13 cellular contexts compared by ENCODE assay signal in the genomic region with DNA sequence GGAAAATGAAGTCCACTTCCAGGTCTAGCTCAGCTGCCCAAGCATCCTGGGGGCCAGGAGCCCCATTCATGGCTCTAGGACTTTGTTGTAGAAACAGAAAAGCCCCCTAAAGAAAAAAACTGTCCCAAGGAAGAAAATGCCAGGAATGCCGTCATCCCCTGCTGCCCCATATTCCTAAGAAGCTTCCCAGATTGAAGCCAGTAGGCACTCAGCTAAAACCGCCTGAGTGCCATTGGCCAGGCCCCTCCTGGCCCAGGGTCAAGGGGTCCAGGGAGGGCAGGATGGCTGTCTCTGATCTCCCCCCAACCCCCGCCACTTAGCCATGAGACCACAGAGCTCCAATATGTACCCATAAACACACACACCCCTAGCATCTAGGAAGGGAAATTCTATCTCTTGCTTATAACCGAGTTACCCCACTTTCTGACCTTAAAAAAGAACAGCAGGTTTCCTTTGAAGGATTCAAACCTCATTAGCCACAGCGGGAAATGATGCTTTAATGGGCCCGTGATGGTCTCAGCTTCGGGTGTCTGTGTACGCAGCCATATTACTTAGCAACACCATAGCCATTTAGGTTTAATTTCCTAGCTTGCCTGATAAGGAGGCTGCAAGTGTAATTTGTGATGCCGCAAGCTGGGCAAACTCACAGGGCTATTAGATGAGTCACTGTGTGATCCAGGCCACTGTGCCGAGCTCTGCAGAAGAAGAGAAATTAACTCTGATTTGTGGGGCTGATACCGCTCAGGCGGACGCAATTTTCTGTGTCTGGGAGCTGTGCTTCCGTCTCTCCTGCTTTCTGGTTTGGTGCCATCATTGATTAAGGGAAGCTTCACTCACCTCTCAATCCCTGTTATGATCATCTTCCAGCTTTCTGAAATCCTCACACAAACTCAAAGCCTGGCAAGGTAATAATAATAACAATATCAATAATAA.
DNase-seq lines count a peak whose midpoint lies in the region; ATAC-seq, FAIRE-seq and TF ChIP-seq lines count a peak whose summit lies in the region.
"Had no signal": no experiment of that assay in that cellular context is flagged by ENCODE, and none has a peak within 500 bp of the region (broad histone marks: within the 10 kb centered on the region; RNA-seq: fewer than 3 reads in every experiment).

No MANE protein-coding gene starts in this region.

- CTCF ChIA-PET in A673 (lab: Charles Lee), result interaction anchor here (0.9 to 1.3 kb wide), 2 partner anchors 13 to 422 kb away, joined by 3 read pairs; a partner anchor contains a TSS
- CTCF ChIA-PET in activated CD8-positive, alpha-beta T cell treated with anti-CD3 and anti-CD28 coated beads, Interleukin-2, amount 10 ng/mL, durations not matched to agents 7 days and 5 days (lab: Charles Lee), result interaction anchor here (0.8 to 7.4 kb wide), 4 partner anchors 12 to 63 kb away, joined by 3 to 43 read pairs (median 6); no protein-coding TSS in a partner anchor

- H3K4me3 ChIP-seq in A673 (ENCODE audit: low read depth, low read length, poor library complexity, severe bottlenecking), result no peak overlapping the region

- no peaks in the 10 kb centered on the region for H3K36me3 Mint-ChIP-seq in activated CD8-positive, alpha-beta T cell treated with anti-CD3 and anti-CD28 coated beads, Interleukin-2, amount 10 ng/mL, durations not matched to agents 7 days and 5 days (ENCODE audit: low read depth)

- H3K9me3 ChIP-seq in A673 (ENCODE audit: low read depth, low read length, poor library complexity, severe bottlenecking), result peaks cover 1% of the 10 kb centered on the region

- FAIRE-seq in RCC 7860 (lab: Jason Lieb, UNC), result peak; percentile 73

- H3K9me3 Mint-ChIP-seq in activated CD8-positive, alpha-beta T cell treated with anti-CD3 and anti-CD28 coated beads, Interleukin-2, amount 10 ng/mL, durations not matched to agents 7 days and 5 days (ENCODE audit: insufficient read depth), result no peaks in the 10 kb centered on the region

- peak; percentile 95 for DNase-seq in A673 (ENCODE audit: low spot score)
- peak; percentile 33 for DNase-seq in HS-27A (ENCODE audit: low read depth)
- peak; percentile 71 for DNase-seq in RCC 7860 (ENCODE audit: low spot score)
- DNase-seq in hepatic stellate cell (ENCODE audit: low spot score), result peak; percentile 34
- no peak for DNase-seq in activated CD8-positive, alpha-beta T cell treated with anti-CD3 and anti-CD28 coated beads, Interleukin-2, amount 10 ng/mL, durations not matched to agents 7 days and 5 days
- DNase-seq in NCI-H524 treated with DMSO at 0.1 percent for 48 hours (lab: John Stamatoyannopoulos, UW), result no peak
- DNase-seq in foreskin melanocyte, result no peak
- DNase-seq: hippocampal formation; stimulated activated CD4-positive, alpha-beta T cell treated with anti-CD3 and anti-CD28 coated beads, Interleukin-15, amount 100 ng/mL, for 24 hours; T-helper 17 cell had no signal

- TF ChIP-seq CTCF in A673 (conservative IDR thresholded peaks at IDR 0.05; ENCODE audit: low read depth, low read length), result no peak

- H3K27me3 ChIP-seq in A673 (replicated peaks; ENCODE audit: insufficient read depth, low read depth, low read length, poor library complexity), result no peaks in the 10 kb centered on the region

- ATAC-seq in GM18868 (IDR thresholded peaks at IDR 0.05; ENCODE audit: unreplicated experiment), result no peak
- ATAC-seq in activated CD8-positive, alpha-beta T cell treated with anti-CD3 and anti-CD28 coated beads, Interleukin-2, amount 10 ng/mL, durations not matched to agents 7 days and 5 days, result no peak
- ATAC-seq: activated naive CD4-positive, alpha-beta T cell treated with anti-CD3 and anti-CD28 coated beads, Interleukin-2, amount 50 U/mL, for 72 hours; T-helper 17 cell had no signal

- H3K36me3 ChIP-seq in A673 (ENCODE audit: insufficient read depth, low read length, poor library complexity, severe bottlenecking), result no peaks in the 10 kb centered on the region

- H3K27me3 Mint-ChIP-seq in activated CD8-positive, alpha-beta T cell treated with anti-CD3 and anti-CD28 coated beads, Interleukin-2, amount 10 ng/mL, durations not matched to agents 7 days and 5 days (ENCODE audit: low read depth), result peaks cover 7% of the 10 kb centered on the region

- no peak overlapping the region for H3K27ac Mint-ChIP-seq in activated CD8-positive, alpha-beta T cell treated with anti-CD3 and anti-CD28 coated beads, Interleukin-2, amount 10 ng/mL, durations not matched to agents 7 days and 5 days
- H3K27ac Mint-ChIP-seq: activated naive CD4-positive, alpha-beta T cell treated with anti-CD3 and anti-CD28 coated beads, Interleukin-2, amount 50 U/mL, for 72 hours; T-helper 17 cell had no signal

- POLR2A ChIA-PET in A673 (lab: Charles Lee; ENCODE audit: low non-redundant PET), result no interaction called here
- POLR2A ChIA-PET in activated CD8-positive, alpha-beta T cell treated with anti-CD3 and anti-CD28 coated beads, Interleukin-2, amount 10 ng/mL, durations not matched to agents 7 days and 5 days (lab: Charles Lee), result interaction anchor here (0.9 kb wide), 1 partner anchor 12 kb away, joined by 3 read pairs; no protein-coding TSS in a partner anchor

- peaks cover 10% of the 10 kb centered on the region for H3K4me1 ChIP-seq in A673 (ENCODE audit: insufficient read depth, low read length, poor library complexity, severe bottlenecking)

- H3K4me1 Mint-ChIP-seq in activated CD8-positive, alpha-beta T cell treated with anti-CD3 and anti-CD28 coated beads, Interleukin-2, amount 10 ng/mL, durations not matched to agents 7 days and 5 days (ENCODE audit: low read depth), result no peaks in the 10 kb centered on the region

- no peak overlapping the region for H3K27ac ChIP-seq in A673 (ENCODE audit: low read depth, low read length, poor library complexity, severe bottlenecking)
- H3K27ac ChIP-seq: C4-2B had no signal

- H3K4me3 Mint-ChIP-seq in activated CD8-positive, alpha-beta T cell treated with anti-CD3 and anti-CD28 coated beads, Interleukin-2, amount 10 ng/mL, durations not matched to agents 7 days and 5 days, result no peak overlapping the region
- H3K4me3 Mint-ChIP-seq: T-helper 17 cell had no signal

- intact Hi-C loops in A673 (cut with micrococcal nuclease; ENCODE audit: unreplicated experiment), result no loop called here

- BruUV-seq in A673 (replicated peaks; lab: Mats Ljungman, UMichigan), result no TSS peak

Comparison
In these comparisons a context has a peak if more than half of its experiments do, and no peak if none do; other contexts are left out.
1. DNase-seq: peak in A673 (single experiment), HS-27A (single experiment), RCC 7860 (single experiment) and hepatic stellate cell (single experiment); none in activated CD8-positive, alpha-beta T cell treated with anti-CD3 and anti-CD28 coated beads, Interleukin-2, amount 10 ng/mL, durations not matched to agents 7 days and 5 days (single experiment), NCI-H524 treated with DMSO at 0.1 percent for 48 hours (single experiment) and foreskin melanocyte (single experiment).